Comparison of ENCODE assay signal across 8 cellular contexts in the genomic region with DNA sequence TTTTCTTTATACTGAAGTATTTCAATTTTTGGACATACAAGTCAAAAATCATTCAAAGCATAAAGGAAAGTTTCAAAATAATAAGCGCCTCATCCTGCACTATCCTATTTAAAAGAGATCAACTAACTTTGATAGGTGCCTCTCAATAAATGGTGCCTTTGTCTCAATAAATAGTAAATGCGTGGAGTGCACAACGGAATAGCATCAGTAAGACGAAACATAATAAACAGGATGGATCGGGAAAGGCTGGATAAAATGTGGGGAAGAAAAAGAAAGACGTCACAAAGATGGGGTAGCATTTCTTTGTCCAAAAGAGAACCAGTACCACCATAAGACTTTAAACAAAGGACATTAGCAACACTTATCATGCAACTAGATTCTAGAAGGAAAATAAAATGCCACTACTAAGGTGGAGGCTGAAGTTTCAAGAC. TPM values are rescaled to one million over a fixed set of nuclear protein-coding genes. Genes with fewer than 3 reads are reported as not detected.
A peak's percentile ranks its signal among the peaks of the same experiment; 100 is the strongest.
DNase-seq lines count a peak whose midpoint lies in the region; ATAC-seq and TF ChIP-seq lines count a peak whose summit lies in the region.

No MANE protein-coding gene starts in this region.

- no peaks in the 10 kb centered on the region for H3K36me3 Mint-ChIP-seq in activated CD8-positive, alpha-beta T cell treated with anti-CD3 and anti-CD28 coated beads for 36 hours (ENCODE audit: low read depth)

- no peaks in the 10 kb centered on the region for H3K36me3 ChIP-seq in subcutaneous abdominal adipose tissue (ENCODE audit: control insufficient read depth in 5 of 5, insufficient read depth in 5 of 5, low read length in 5 of 5)

- TF ChIP-seq CTCF in activated CD8-positive, alpha-beta T cell treated with anti-CD3 and anti-CD28 coated beads for 36 hours (IDR thresholded peaks at IDR 0.05), result no peak

- no peaks in the 10 kb centered on the region for H3K9me3 Mint-ChIP-seq in activated CD8-positive, alpha-beta T cell treated with anti-CD3 and anti-CD28 coated beads for 36 hours

- H3K4me3 ChIP-seq in subcutaneous abdominal adipose tissue (ENCODE audit: low read depth in 1 of 5, low read length in 5 of 5), result peak overlapping the region; percentile 71 to 95 (median 80)

- peaks cover 5% of the 10 kb centered on the region for H3K4me1 Mint-ChIP-seq in activated CD8-positive, alpha-beta T cell treated with anti-CD3 and anti-CD28 coated beads for 36 hours (ENCODE audit: low read depth)

- H3K4me3 Mint-ChIP-seq in activated CD8-positive, alpha-beta T cell treated with anti-CD3 and anti-CD28 coated beads for 36 hours, result peak overlapping the region; percentile 65

- CTCF ChIA-PET in activated CD8-positive, alpha-beta T cell treated with anti-CD3 and anti-CD28 coated beads for 36 hours (lab: Charles Lee), result no interaction called here

- peak overlapping the region; percentile 7 for H3K27ac Mint-ChIP-seq in activated CD8-positive, alpha-beta T cell treated with anti-CD3 and anti-CD28 coated beads for 36 hours

- H3K27ac ChIP-seq in subcutaneous abdominal adipose tissue (ENCODE audit: low read depth, low read length), result peak overlapping the region; percentile 84

- H3K4me1 ChIP-seq in subcutaneous abdominal adipose tissue (ENCODE audit: control insufficient read depth in 5 of 5, insufficient read depth in 5 of 5, low read length in 5 of 5), result peaks cover 0 to 41% (median 32%) of the 10 kb centered on the region in 5 donors

- intact Hi-C loops in activated CD8-positive, alpha-beta T cell treated with anti-CD3 and anti-CD28 coated beads for 36 hours (cut with micrococcal nuclease), result no loop called here

- no peak for ATAC-seq in activated CD8-positive, alpha-beta T cell treated with anti-CD3 and anti-CD28 coated beads for 36 hours
- ATAC-seq in GM21360 (IDR thresholded peaks at IDR 0.05; ENCODE audit: unreplicated experiment) (no peak), HG02588 (IDR thresholded peaks at IDR 0.05; ENCODE audit: unreplicated experiment) (no peak)

- DNase-seq in NCI-H748 (lab: John Stamatoyannopoulos, UW; ENCODE audit: unreplicated experiment), result peak; percentile 60
- no peak for DNase-seq in NCI-H748 treated with DMSO at 0.1 percent for 48 hours (lab: John Stamatoyannopoulos, UW)
- DNase-seq in activated CD8-positive, alpha-beta T cell treated with anti-CD3 and anti-CD28 coated beads for 36 hours, result no peak
- peak; percentile 49 for DNase-seq in inferior parietal cortex (ENCODE audit: extremely low spot score)
- DNase-seq in cerebellar nuclear complex (lab: John Stamatoyannopoulos, UW), result no peak

- POLR2A ChIA-PET in activated CD8-positive, alpha-beta T cell treated with anti-CD3 and anti-CD28 coated beads for 36 hours (lab: Charles Lee), result no interaction called here

- H3K9ac ChIP-seq in subcutaneous abdominal adipose tissue (ENCODE audit: low read length in 5 of 5), result peak overlapping the region; percentile 35 to 87 (median 64)

- no peaks in the 10 kb centered on the region for H3K27me3 ChIP-seq in subcutaneous abdominal adipose tissue (ENCODE audit: control insufficient read depth in 5 of 5, insufficient read depth in 4 of 5, low read length in 5 of 5)

- peaks cover 28% of the 10 kb centered on the region for H3K27me3 Mint-ChIP-seq in activated CD8-positive, alpha-beta T cell treated with anti-CD3 and anti-CD28 coated beads for 36 hours

- H3K9me3 ChIP-seq in subcutaneous abdominal adipose tissue (ENCODE audit: control insufficient read depth in 5 of 5, low read length in 5 of 5), result no peaks in the 10 kb centered on the region

RNA-seq across cellular contexts. Expression of a gene that starts 0.6 kb away (rescaled TPM):
- total RNA-seq in activated CD8-positive, alpha-beta T cell treated with anti-CD3 and anti-CD28 coated beads for 36 hours, result 1 to 10 TPM; 1.1 to 1.3 TPM

Comparison
In these comparisons a context has a peak if more than half of its experiments do, and no peak if none do; other contexts are left out.
1. DNase-seq: peak in NCI-H748 (single experiment) and inferior parietal cortex (single experiment); none in NCI-H748 treated with DMSO at 0.1 percent for 48 hours (single experiment), activated CD8-positive, alpha-beta T cell treated with anti-CD3 and anti-CD28 coated beads for 36 hours (single experiment) and cerebellar nuclear complex (0 of 2).